In the genomic region with DNA sequence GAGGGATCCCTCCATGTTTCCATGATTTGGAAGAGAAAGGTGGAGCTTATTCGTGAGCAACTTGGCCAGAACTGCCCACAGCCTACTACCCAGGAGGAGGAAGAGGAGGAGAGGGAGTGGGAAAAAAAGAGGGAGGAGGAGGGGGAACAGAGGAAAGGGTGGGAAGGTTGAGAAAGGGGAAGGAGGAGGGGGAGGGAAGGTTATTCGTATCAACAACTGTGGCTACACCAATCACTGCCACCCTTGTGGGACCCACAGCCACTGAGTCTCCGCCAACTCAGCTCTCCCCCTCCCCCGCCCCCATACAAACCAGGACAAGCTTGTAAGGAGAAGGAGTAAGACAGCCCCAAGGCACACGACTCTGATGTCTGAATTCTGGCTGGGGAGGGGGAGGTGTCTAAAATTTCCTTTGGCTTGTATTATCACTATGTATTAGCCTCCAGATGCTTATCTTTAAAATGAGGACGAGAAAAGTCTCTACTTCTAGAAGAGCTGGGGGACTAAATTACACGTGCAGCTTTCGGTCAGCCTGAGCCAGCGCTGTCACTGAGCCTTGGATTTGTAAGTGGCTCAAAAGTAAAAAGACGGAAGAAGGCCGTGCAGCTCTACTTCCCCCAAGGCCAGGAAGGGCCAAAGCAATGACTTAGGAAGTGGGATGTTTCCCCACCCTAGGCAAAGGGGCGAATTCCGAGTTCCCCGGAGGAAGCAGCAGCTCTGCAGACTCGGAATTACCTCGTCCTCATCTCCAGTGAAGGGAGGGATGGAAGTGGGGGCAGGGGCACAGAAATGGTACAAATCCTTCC, we compare ENCODE assay signal across 8 cellular contexts. TPM values are rescaled to one million over a fixed set of nuclear protein-coding genes. Genes with fewer than 3 reads are reported as not detected.
DNase-seq lines count a peak whose midpoint lies in the region; ATAC-seq and TF ChIP-seq lines count a peak whose summit lies in the region.

No MANE protein-coding gene starts in this region.

- no peaks in the 10 kb centered on the region for H3K9me3 ChIP-seq in H9 (ENCODE audit: control insufficient read depth, low read depth, low read length)
- H3K9me3 ChIP-seq in SJCRH30 (replicated peaks), result no peaks in the 10 kb centered on the region
- no peaks in the 10 kb centered on the region for H3K9me3 ChIP-seq in mesenchymal stem cell (ENCODE audit: control insufficient read depth, low read length)
- H3K9me3 ChIP-seq in upper lobe of right lung, result no peaks in the 10 kb centered on the region

- H2AFZ ChIP-seq in H9 (ENCODE audit: low read length) (no peak overlapping the region), mesenchymal stem cell (ENCODE audit: low read depth, low read length) (no peak overlapping the region)

- TF ChIP-seq CTCF in H9 (conservative IDR thresholded peaks at IDR 0.05) (no peak), upper lobe of right lung (IDR thresholded peaks at IDR 0.05) (no peak)

- H2BK120ac ChIP-seq in H9 (ENCODE audit: low read depth, low read length, poor library complexity, severe bottlenecking) (no peak overlapping the region), mesenchymal stem cell (ENCODE audit: low read depth, low read length) (peak overlapping the region; percentile 22)

- H3K4me2 ChIP-seq in H9 (ENCODE audit: insufficient read depth, insufficient read length, low read length) (peak overlapping the region; percentile 99), mesenchymal stem cell (ENCODE audit: low read length, poor library complexity, severe bottlenecking) (peak overlapping the region; percentile 90)

- H2BK12ac ChIP-seq in H9 (ENCODE audit: insufficient read length, low read depth, low read length) (no peak overlapping the region), mesenchymal stem cell (ENCODE audit: low read length in 2 of 2) (peak overlapping the region in 1 of 2 experiments; percentile 51)

- intact Hi-C loops in upper lobe of right lung (cut with DNase I), result loop anchor here (10.0 kb wide), 1 partner anchor 57 kb away; no protein-coding TSS in a partner anchor

- H3K36me3 ChIP-seq in SJCRH30 (peaks cover 3% of the 10 kb centered on the region; the same call in 1 of the 2 replicates), mesenchymal stem cell (ENCODE audit: control insufficient read depth in 1 of 2, insufficient read depth in 2 of 2, low read depth in 1 of 2, low read length in 2 of 2) (peaks cover 6 to 7% of the 10 kb centered on the region in 2 experiments), upper lobe of right lung (no peaks in the 10 kb centered on the region)

- H4K20me1 ChIP-seq in H9 (ENCODE audit: control insufficient read depth, insufficient read depth, insufficient read length), result peaks cover 6% of the 10 kb centered on the region

- no peak overlapping the region for H2BK20ac ChIP-seq in H9 (ENCODE audit: low read depth, low read length, poor library complexity, severe bottlenecking)

- H4K91ac ChIP-seq in H9 (ENCODE audit: insufficient read length, low read depth, low read length), result no peak overlapping the region
- H4K91ac ChIP-seq in mesenchymal stem cell (ENCODE audit: low read length), result peak overlapping the region; percentile 40

- H3K27ac ChIP-seq in H9 (ENCODE audit: insufficient read length, low read depth, low read length) (no peak overlapping the region), SJCRH30 (no peak overlapping the region), mesenchymal stem cell (ENCODE audit: low read length, poor library complexity, severe bottlenecking) (peak overlapping the region; percentile 27), upper lobe of right lung (peak overlapping the region; percentile 88)

- peaks cover 13% of the 10 kb centered on the region for H3K23me2 ChIP-seq in H9 (ENCODE audit: insufficient read length, low read depth, low read length, poor library complexity, severe bottlenecking)

- peak; percentile 36 for ATAC-seq in upper lobe of right lung

- H3K79me1 ChIP-seq in H9 (ENCODE audit: insufficient read depth, low read depth, low read length, poor library complexity, severe bottlenecking) (peaks cover 5% of the 10 kb centered on the region), mesenchymal stem cell (replicated peaks; ENCODE audit: low read length, poor library complexity, severe bottlenecking) (peaks cover 2% of the 10 kb centered on the region)

- H4K8ac ChIP-seq in H9 (replicated peaks; ENCODE audit: insufficient read length, low read depth, low read length), result no peak overlapping the region
- H4K8ac ChIP-seq in mesenchymal stem cell (ENCODE audit: low read length), result no peak overlapping the region

- WGBS in H9 (ENCODE audit: extremely low coverage, insufficient read length, low lambda C conversion rate), result no CpG with 5 or more reads among the region's 16 CpGs
- under 1% methylated on average over 12 of the region's 16 CpGs for WGBS in mesenchymal stem cell

- H3K9ac ChIP-seq in H9 (ENCODE audit: extremely low read depth, insufficient read length, low read length) (peak overlapping the region; percentile 45), mesenchymal stem cell (ENCODE audit: low read length) (peak overlapping the region; percentile 86)

- H3K79me2 ChIP-seq in H9 (ENCODE audit: insufficient read depth, low read length), result peaks cover 40% of the 10 kb centered on the region; the same call in 1 of the 2 replicates

- H3K27me3 Mint-ChIP-seq in H9 (ENCODE audit: low read depth), result peaks cover 33% of the 10 kb centered on the region

- H2AK5ac ChIP-seq in H9 (ENCODE audit: insufficient read length, low read length) (no peak overlapping the region), mesenchymal stem cell (ENCODE audit: low read length, severe bottlenecking) (no peak overlapping the region)

- H3K4ac ChIP-seq in H9 (ENCODE audit: low read depth, low read length), result no peak overlapping the region
- H3K4ac ChIP-seq in mesenchymal stem cell (ENCODE audit: low read depth in 1 of 2, low read length in 2 of 2), result peak overlapping the region; percentile 46 to 90

- H3K36me3 Mint-ChIP-seq in H9 (ENCODE audit: insufficient read depth in 1 of 3, low read depth in 3 of 3), result peaks cover 0 to 5% (median 3%) of the 10 kb centered on the region in 3 experiments; a peak in 4 of 7 replicates

- no peak overlapping the region for H2BK15ac ChIP-seq in H9 (ENCODE audit: low read depth, low read length)
- peak overlapping the region; percentile 44 for H2BK15ac ChIP-seq in mesenchymal stem cell (ENCODE audit: low read depth, poor library complexity, severe bottlenecking)

- H3K27me3 ChIP-seq in H9 (ENCODE audit: insufficient read depth, low read length) (no peaks in the 10 kb centered on the region; the same call in 1 of the 2 replicates), SJCRH30 (no peaks in the 10 kb centered on the region), mesenchymal stem cell (ENCODE audit: control insufficient read depth in 1 of 2, insufficient read depth in 1 of 2, low read length in 2 of 2) (peaks cover 3 to 13% of the 10 kb centered on the region in 2 experiments), upper lobe of right lung (no peaks in the 10 kb centered on the region)

- H3K27ac Mint-ChIP-seq in H9, result peak overlapping the region in 2 of 3 experiments; percentile 79 to 80; a peak in 2 of 7 replicates

- H3K14ac ChIP-seq in H9 (ENCODE audit: insufficient read depth, low read length), result peak overlapping the region; percentile 39; the same call in 1 of the 2 replicates
- H3K14ac ChIP-seq in mesenchymal stem cell (ENCODE audit: low read length in 2 of 2), result peak overlapping the region in 1 of 2 experiments; percentile 78

- H3T11ph ChIP-seq in H9 (ENCODE audit: low read length), result no peak overlapping the region

- H2BK5ac ChIP-seq in H9 (ENCODE audit: insufficient read length, low read length) (no peak overlapping the region), mesenchymal stem cell (ENCODE audit: low read depth, low read length, poor library complexity, severe bottlenecking) (no peak overlapping the region)

- no peak overlapping the region for H3K56ac ChIP-seq in H9 (ENCODE audit: insufficient read length, low read depth, low read length)

- peak overlapping the region; percentile 88 to 94 for H3K4me3 Mint-ChIP-seq in H9

- DNase-seq in H9 (peak; percentile 62), SJCRH30 (no peak), dermis blood vessel endothelial cell (peak; percentile 75), mesenchymal stem cell (peak; percentile 80), upper lobe of right lung (no peak), NCI-H2196 (lab: John Stamatoyannopoulos, UW; ENCODE audit: unreplicated experiment) (no peak), globus pallidus (ENCODE audit: low spot score) (no peak), NCI-H2029 (lab: John Stamatoyannopoulos, UW) (no peak)

- no peaks in the 10 kb centered on the region for H3K9me3 Mint-ChIP-seq in H9

- H3K4me1 ChIP-seq in H9 (ENCODE audit: insufficient read depth, low read length) (peaks cover 19% of the 10 kb centered on the region; the same call in 1 of the 2 replicates), SJCRH30 (peaks cover 8% of the 10 kb centered on the region; the same call in 1 of the 2 replicates), mesenchymal stem cell (ENCODE audit: control insufficient read depth, insufficient read depth, low read depth, low read length) (peaks cover 25% of the 10 kb centered on the region), upper lobe of right lung (peaks cover 52% of the 10 kb centered on the region)

- no peak overlapping the region for H4K5ac ChIP-seq in H9 (ENCODE audit: insufficient read length, low read depth, low read length)

- H3K4me3 ChIP-seq in SJCRH30 (peak overlapping the region; percentile 76), mesenchymal stem cell (ENCODE audit: insufficient read depth in 1 of 2, low read depth in 1 of 2, low read length in 2 of 2) (peak overlapping the region; percentile 88 to 89), upper lobe of right lung (peak overlapping the region; percentile 85)

- H3K4me1 Mint-ChIP-seq in H9, result peaks cover 32 to 40% of the 10 kb centered on the region in 2 experiments

- H3K18ac ChIP-seq in H9 (ENCODE audit: insufficient read length, low read depth, low read length) (no peak overlapping the region), mesenchymal stem cell (ENCODE audit: low read depth in 1 of 2, low read length in 2 of 2) (peak overlapping the region; percentile 53 to 61)

- H3K23ac ChIP-seq in H9 (ENCODE audit: insufficient read length, low read depth, low read length) (no peak overlapping the region), mesenchymal stem cell (ENCODE audit: low read length in 2 of 2) (peak overlapping the region in 1 of 2 experiments; percentile 87)

RNA-seq across cellular contexts. Expression of a gene that starts 1.0 kb away (rescaled TPM):
- total RNA-seq in H9 (2021) (196 and 210 TPM in 2 replicates), dermis blood vessel endothelial cell (269 and 390 TPM in 2 replicates), upper lobe of right lung (266 TPM)
- 112 and 127 TPM in 2 replicates for total RNA-seq in SJCRH30 (2014; rRNA removed; shearing (Covaris generic))
- 511 TPM for polyA plus RNA-seq in mesenchymal stem cell (2013, experiment 1 of 2)
- 515 TPM for polyA plus RNA-seq in mesenchymal stem cell (2013, experiment 2 of 2)

Comparison
In these comparisons a context has a peak if more than half of its experiments do, and no peak if none do; other contexts are left out.
1. DNase-seq: peak in H9 (single experiment), dermis blood vessel endothelial cell (single experiment) and mesenchymal stem cell (single experiment); none in SJCRH30 (0 of 2), upper lobe of right lung (single experiment), NCI-H2196 (single experiment), globus pallidus (single experiment) and NCI-H2029 (single experiment).
2. H3K27ac ChIP-seq: peak in mesenchymal stem cell (single experiment) and upper lobe of right lung (single experiment); none in H9 (single experiment) and SJCRH30 (single experiment).
3. Peak in every context shown above with its lines, with median percentiles within 50 percentile points of each other: H3K4me3 ChIP-seq.